ENCODE assay signal across 2 cellular contexts in genomic region chr19:49763230-49763629, GRCh38.
TF ChIP-seq lines count a peak whose summit lies in the region.

TSS of gene TSKS (minus strand) at chr19:49763306. CDS start at chr19:49763247, 59 bp downstream.

TF ChIP-seq in GM23338, 12 proteins besides CTCF, POLR2A, EP300 and RAD21:
- TF ChIP-seq STAT1 (IDR thresholded peaks at IDR 0.05; ENCODE audit: unreplicated experiment) (no peak), POLR2AphosphoS5 (IDR thresholded peaks at IDR 0.05; ENCODE audit: low read depth) (no peak), EZH2 (IDR thresholded peaks at IDR 0.05; ENCODE audit: low read depth, unreplicated experiment) (no peak), ZNF331 (CRISPR knock-in tag; IDR thresholded peaks at IDR 0.05; ENCODE audit: low read depth) (no peak), JUNB (IDR thresholded peaks at IDR 0.05; ENCODE audit: unreplicated experiment) (no peak), ETS1 (IDR thresholded peaks at IDR 0.05) (no peak), NANOG (IDR thresholded peaks at IDR 0.05; ENCODE audit: borderline replicate concordance) (no peak)

TF ChIP-seq in K562, 482 proteins besides CTCF, POLR2A, EP300 and RAD21:
- no peak for TF ChIP-seq GABPA (tag; conservative IDR thresholded peaks at IDR 0.05; ENCODE audit: low read depth)
- TF ChIP-seq PRDM10 (IDR thresholded peaks at IDR 0.05; ENCODE audit: partially characterized antibody) = peak; percentile 92
